8 cellular contexts compared by ENCODE assay signal in the genomic region with DNA sequence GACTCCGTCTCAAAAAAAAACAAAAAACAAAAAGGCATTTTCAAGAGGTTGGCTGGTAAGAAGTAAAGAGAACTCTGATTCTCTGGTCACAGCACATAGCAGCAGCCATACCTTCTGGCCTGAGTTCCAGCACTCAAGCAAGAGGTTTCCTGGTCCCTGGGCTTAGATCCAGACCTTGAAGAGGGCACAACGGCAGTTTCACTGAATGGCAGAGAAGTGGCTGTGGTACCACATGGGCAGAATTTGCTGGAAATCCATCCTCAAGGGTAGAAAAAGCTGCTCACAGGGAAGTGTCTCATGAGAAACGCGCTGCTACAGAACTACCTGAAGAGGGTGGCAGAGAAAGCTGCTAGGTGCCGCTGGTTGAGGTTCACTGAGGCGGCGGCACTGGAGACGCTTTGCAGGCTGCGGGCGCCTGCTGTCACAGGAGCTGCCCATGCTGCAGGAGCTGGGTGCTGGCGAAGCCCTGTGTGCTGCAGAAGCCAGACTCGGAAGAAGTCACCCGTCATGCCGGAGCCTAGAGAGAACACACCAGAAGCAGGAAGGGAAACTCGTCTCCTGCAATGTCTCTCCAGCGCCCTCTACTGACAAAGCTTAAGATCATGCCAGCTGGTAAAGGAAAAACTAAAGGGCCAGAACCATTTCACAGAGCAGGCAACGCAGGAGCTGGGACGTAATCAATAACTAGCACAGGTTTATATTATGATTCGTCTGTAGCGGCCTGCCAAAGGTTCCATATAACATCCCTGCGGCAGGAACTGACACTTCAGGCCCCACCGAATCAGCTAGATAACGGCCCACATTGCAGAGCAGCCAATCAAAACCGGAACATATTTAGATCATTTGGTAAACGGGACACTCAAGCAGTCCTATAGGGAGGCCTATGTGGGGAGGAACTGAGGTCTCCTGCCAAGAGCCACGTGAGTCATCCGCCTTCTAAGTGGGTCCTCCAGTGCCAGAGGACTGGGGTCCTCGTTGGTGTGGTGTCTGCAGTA. TPM values are rescaled to one million over a fixed set of nuclear protein-coding genes. Genes with fewer than 3 reads are reported as not detected.
DNase-seq lines count a peak whose midpoint lies in the region; ATAC-seq and TF ChIP-seq lines count a peak whose summit lies in the region.

No MANE protein-coding gene starts in this region.

- CTCF ChIA-PET in activated CD4-positive, alpha-beta memory T cell treated with anti-CD3 and anti-CD28 coated beads for 36 hours (lab: Charles Lee), result interaction anchor here (0.6 to 11.5 kb wide), 46 partner anchors 9 to 379 kb away, joined by 3 to 270 read pairs (median 5); a partner anchor contains a TSS

- H3K27ac ChIP-seq in mesodermal cell (ENCODE audit: low read depth, low read length, severe bottlenecking), result peak overlapping the region; percentile 49

- TF ChIP-seq POLR2A in GM10847 (IDR thresholded peaks at IDR 0.05; ENCODE audit: extremely low read depth, insufficient read length), result peak; percentile 20

- no peaks in the 10 kb centered on the region for H3K27me3 Mint-ChIP-seq in activated CD4-positive, alpha-beta memory T cell treated with anti-CD3 and anti-CD28 coated beads for 36 hours

- no peaks in the 10 kb centered on the region for H3K9me3 ChIP-seq in mesodermal cell (ENCODE audit: control insufficient read depth, low read length)

- H3K36me3 ChIP-seq in mesodermal cell (ENCODE audit: control insufficient read depth, insufficient read depth, low read length), result peaks cover 54% of the 10 kb centered on the region

- H3K27ac Mint-ChIP-seq in activated CD4-positive, alpha-beta memory T cell treated with anti-CD3 and anti-CD28 coated beads for 36 hours, result peak overlapping the region; percentile 88

- DNase-seq in NCI-H82 treated with DMSO at 0.1 percent for 48 hours (lab: John Stamatoyannopoulos, UW; ENCODE audit: unreplicated experiment), result peak; percentile 67
- DNase-seq in activated CD4-positive, alpha-beta memory T cell treated with anti-CD3 and anti-CD28 coated beads for 36 hours, result peak; percentile 82
- DNase-seq in effector CD4-positive, alpha-beta T cell, result peak; percentile 85
- DNase-seq in stimulated activated CD8-positive, alpha-beta memory T cell treated with anti-CD3 and anti-CD28 coated beads, Interleukin-15, amount 100 ng/mL, for 48 hours (ENCODE audit: low read depth in 2 of 2), result peak; percentile 60 to 63

- H3K4me1 Mint-ChIP-seq in activated CD4-positive, alpha-beta memory T cell treated with anti-CD3 and anti-CD28 coated beads for 36 hours (ENCODE audit: low read depth), result peaks cover 31% of the 10 kb centered on the region

- POLR2A ChIA-PET in activated CD4-positive, alpha-beta memory T cell treated with anti-CD3 and anti-CD28 coated beads for 36 hours (lab: Charles Lee), result interaction anchor here (0.8 to 2.4 kb wide), 8 partner anchors 33 to 134 kb away, joined by 3 to 17 read pairs (median 4); a partner anchor contains a TSS

- 57 to 65% methylated on average over 26 to 28 of the region's 28 CpGs for WGBS in mesodermal cell (ENCODE audit: insufficient coverage in 2 of 2), 2 experiments

- H3K4me3 Mint-ChIP-seq in activated CD4-positive, alpha-beta memory T cell treated with anti-CD3 and anti-CD28 coated beads for 36 hours, result peak overlapping the region; percentile 88

- peaks cover 12% of the 10 kb centered on the region for H3K36me3 Mint-ChIP-seq in activated CD4-positive, alpha-beta memory T cell treated with anti-CD3 and anti-CD28 coated beads for 36 hours

- ATAC-seq in HG03520 (IDR thresholded peaks at IDR 0.05; ENCODE audit: unreplicated experiment), result peak; percentile 50
- ATAC-seq in GM21528 (IDR thresholded peaks at IDR 0.05; ENCODE audit: low FRiP score, unreplicated experiment), result no peak

- intact Hi-C loops in activated CD4-positive, alpha-beta memory T cell treated with anti-CD3 and anti-CD28 coated beads for 36 hours (cut with micrococcal nuclease), result loop anchor here (1.0 kb wide), 4 partner anchors 29 to 70 kb away; no protein-coding TSS in a partner anchor

- peaks cover 7% of the 10 kb centered on the region for H3K4me1 ChIP-seq in mesodermal cell (ENCODE audit: control insufficient read depth, insufficient read depth, low read length, poor library complexity, severe bottlenecking)

- no peaks in the 10 kb centered on the region for H3K9me3 Mint-ChIP-seq in activated CD4-positive, alpha-beta memory T cell treated with anti-CD3 and anti-CD28 coated beads for 36 hours

- no peak overlapping the region for H3K4me3 ChIP-seq in mesodermal cell (ENCODE audit: extremely low read depth, insufficient read depth, low read length, poor library complexity, severe bottlenecking)

RNA-seq across cellular contexts. Expression of a gene that starts 5.4 kb away (rescaled TPM):
- total RNA-seq in activated CD4-positive, alpha-beta memory T cell treated with anti-CD3 and anti-CD28 coated beads for 36 hours, result 1 to 10 TPM; 9.0 TPM
- polyA plus RNA-seq in mesodermal cell (2013, experiment 1 of 2), result 10.0 TPM
- 8.3 TPM for polyA plus RNA-seq in mesodermal cell (2013, experiment 2 of 2)

RNA-seq across cellular contexts. Expression of a gene that starts 17.0 kb away (rescaled TPM):
- total RNA-seq in activated CD4-positive, alpha-beta memory T cell treated with anti-CD3 and anti-CD28 coated beads for 36 hours, result under 1 TPM in 1 of 2 experiments, not detected in 1; 0.21 TPM
- 15.9 TPM for polyA plus RNA-seq in mesodermal cell (2013, experiment 1 of 2)
- polyA plus RNA-seq in mesodermal cell (2013, experiment 2 of 2), result 14.3 TPM

RNA-seq across cellular contexts. Expression of a gene that starts 30.3 kb away (rescaled TPM):
- total RNA-seq in activated CD4-positive, alpha-beta memory T cell treated with anti-CD3 and anti-CD28 coated beads for 36 hours, result under 1 TPM in 1 of 2 experiments, not detected in 1; 0.19 TPM
- 1.2 TPM for polyA plus RNA-seq in mesodermal cell (2013, experiment 1 of 2)
- 0.66 TPM for polyA plus RNA-seq in mesodermal cell (2013, experiment 2 of 2)

RNA-seq across cellular contexts. Expression of a gene that starts 58.6 kb away (rescaled TPM):
- total RNA-seq in activated CD4-positive, alpha-beta memory T cell treated with anti-CD3 and anti-CD28 coated beads for 36 hours, result not detected
- 0.33 TPM for polyA plus RNA-seq in mesodermal cell (2013, experiment 1 of 2)
- 0.35 TPM for polyA plus RNA-seq in mesodermal cell (2013, experiment 2 of 2)
